ENCODE assay signal across 10 cellular contexts in the genomic region with DNA sequence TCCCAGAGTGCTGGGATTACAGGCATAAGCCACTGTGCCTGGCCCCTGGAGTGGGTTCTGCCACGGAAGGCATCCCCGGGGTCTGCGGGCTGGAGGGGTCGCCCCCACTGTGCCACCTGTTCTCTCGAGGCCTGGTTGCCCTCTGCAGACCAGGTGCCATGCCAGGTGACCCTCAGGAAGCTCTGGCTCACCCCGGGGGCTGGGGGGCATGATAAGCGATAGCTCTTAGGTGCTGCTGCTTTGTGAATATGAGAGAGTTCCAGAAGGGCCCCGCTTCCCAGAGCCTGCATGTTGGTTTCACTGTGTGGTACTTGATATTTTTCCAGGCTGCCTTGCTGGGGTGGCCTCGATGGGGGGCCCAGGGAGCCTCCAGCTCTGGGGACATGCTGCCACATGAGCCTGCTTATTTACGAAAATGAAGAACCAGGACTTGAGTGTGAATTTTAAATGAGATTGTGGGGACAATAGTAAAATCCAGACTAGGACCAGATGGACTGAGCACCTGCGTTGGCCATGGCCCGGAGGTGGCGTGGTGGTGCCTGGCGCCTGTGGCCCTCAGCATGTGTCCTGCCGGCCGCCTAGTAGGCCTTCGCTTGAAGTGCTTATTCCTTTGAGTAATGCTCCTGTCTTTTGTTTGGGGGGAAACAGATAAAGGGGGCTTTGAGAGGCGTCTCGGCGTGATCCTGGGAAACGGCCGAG. TPM values are rescaled to one million over a fixed set of nuclear protein-coding genes. Genes with fewer than 3 reads are reported as not detected.
DNase-seq lines count a peak whose midpoint lies in the region; ATAC-seq, FAIRE-seq and TF ChIP-seq lines count a peak whose summit lies in the region.
"Had no signal": no experiment of that assay in that cellular context is flagged by ENCODE, and none has a peak within 500 bp of the region (broad histone marks: within the 10 kb centered on the region; RNA-seq: fewer than 3 reads in every experiment).

No MANE protein-coding gene starts in this region.

- H3K27ac Mint-ChIP-seq in activated T-cell treated with anti-CD3 and anti-CD28 coated beads, Interleukin-2, amount 50 U/mL, for 72 hours = peak overlapping the region; percentile 89
- peak overlapping the region; percentile 92 to 99 (median 98) for H3K27ac Mint-ChIP-seq in naive thymus-derived CD8-positive, alpha-beta T cell
- peak overlapping the region; percentile 36 for H3K27ac Mint-ChIP-seq in type B pancreatic cell

- H3K4me3 Mint-ChIP-seq in activated T-cell treated with anti-CD3 and anti-CD28 coated beads, Interleukin-2, amount 50 U/mL, for 72 hours = peak overlapping the region; percentile 92
- H3K4me3 Mint-ChIP-seq in naive thymus-derived CD8-positive, alpha-beta T cell = peak overlapping the region; percentile 44 to 100 (median 88)
- H3K4me3 Mint-ChIP-seq in type B pancreatic cell = no peak overlapping the region

- in situ Hi-C loops in GM13977 (cut with MboI; ENCODE audit: low pct_unique_long_range_greater_than_20kb, low sequenced_read_pairs, unreplicated experiment) = no loop called here

- H3K9me3 Mint-ChIP-seq in activated T-cell treated with anti-CD3 and anti-CD28 coated beads, Interleukin-2, amount 50 U/mL, for 72 hours = no peaks in the 10 kb centered on the region
- H3K9me3 Mint-ChIP-seq in naive thymus-derived CD8-positive, alpha-beta T cell = no peaks in the 10 kb centered on the region
- H3K9me3 Mint-ChIP-seq in type B pancreatic cell = no peaks in the 10 kb centered on the region

- DNase-seq in activated T-cell treated with anti-CD3 and anti-CD28 coated beads, Interleukin-2, amount 50 U/mL, for 72 hours = no peak
- DNase-seq in activated T-cell treated with anti-CD3 and anti-CD28 coated beads, Interleukin-2, amount 50 U/mL, for 1 hour = no peak
- DNase-seq in cerebellar cortex (ENCODE audit: low spot score) (peak; percentile 84), type B pancreatic cell (ENCODE audit: extremely low spot score, unreplicated experiment) (no peak), D721Med (ENCODE audit: insufficient read length, low spot score) (no peak), GM13977 (ENCODE audit: low spot score) (no peak)
- DNase-seq in naive thymus-derived CD8-positive, alpha-beta T cell = peak in 1 of 10 donors; percentile 5
- DNase-seq: hippocampal formation had no signal

- peaks cover 3 to 6% of the 10 kb centered on the region in 2 donors for H3K36me3 Mint-ChIP-seq in activated T-cell treated with anti-CD3 and anti-CD28 coated beads, Interleukin-2, amount 50 U/mL, for 72 hours (ENCODE audit: insufficient read depth in 2 of 2)
- H3K36me3 Mint-ChIP-seq in naive thymus-derived CD8-positive, alpha-beta T cell = peaks cover 0 to 12% (median under 1%) of the 10 kb centered on the region in 3 donors
- peaks cover 2% of the 10 kb centered on the region for H3K36me3 Mint-ChIP-seq in type B pancreatic cell

- H3K4me1 Mint-ChIP-seq in activated T-cell treated with anti-CD3 and anti-CD28 coated beads, Interleukin-2, amount 50 U/mL, for 72 hours (ENCODE audit: low read depth) = peaks cover 90% of the 10 kb centered on the region
- H3K4me1 Mint-ChIP-seq in naive thymus-derived CD8-positive, alpha-beta T cell = peaks cover 45 to 94% (median 89%) of the 10 kb centered on the region in 4 donors
- H3K4me1 Mint-ChIP-seq in type B pancreatic cell (ENCODE audit: unreplicated experiment) = peaks cover 61% of the 10 kb centered on the region

- POLR2A ChIA-PET in naive thymus-derived CD8-positive, alpha-beta T cell (lab: Charles Lee) = interaction anchor here (0.9 to 20.9 kb wide), 10 partner anchors 16 to 291 kb away, joined by 3 to 388 read pairs (median 12); a partner anchor contains a TSS

- no peaks in the 10 kb centered on the region for H3K27me3 Mint-ChIP-seq in activated T-cell treated with anti-CD3 and anti-CD28 coated beads, Interleukin-2, amount 50 U/mL, for 72 hours (ENCODE audit: low read depth)
- peaks cover 0 to 1% (median 0%) of the 10 kb centered on the region in 5 donors for H3K27me3 Mint-ChIP-seq in naive thymus-derived CD8-positive, alpha-beta T cell
- H3K27me3 Mint-ChIP-seq in type B pancreatic cell = no peaks in the 10 kb centered on the region

- no peak for ATAC-seq in activated T-cell treated with anti-CD3 and anti-CD28 coated beads, Interleukin-2, amount 50 U/mL, for 72 hours (replicated peaks in 1 of 2)
- ATAC-seq in naive thymus-derived CD8-positive, alpha-beta T cell = no peak
- ATAC-seq in HG03571 (IDR thresholded peaks at IDR 0.05; ENCODE audit: unreplicated experiment) = no peak

- no peak for TF ChIP-seq CTCF in type B pancreatic cell (conservative IDR thresholded peaks at IDR 0.05)
- no peak for TF ChIP-seq CTCF in D721Med (IDR thresholded peaks at IDR 0.05; ENCODE audit: insufficient read depth, missing control alignments)
- no peak for TF ChIP-seq CTCF in GM13977 (IDR thresholded peaks at IDR 0.05; ENCODE audit: extremely low read depth, insufficient read depth, missing control alignments)

- no peak for FAIRE-seq in D721Med (lab: Jason Lieb, UNC)
- FAIRE-seq: GM12892 had no signal

RNA-seq across cellular contexts. Expression of a gene that starts 7.3 kb away (rescaled TPM):
- total RNA-seq in activated T-cell treated with anti-CD3 and anti-CD28 coated beads, Interleukin-2, amount 50 U/mL, for 72 hours = 10 to 100 TPM; 28.5 to 32.3 TPM
- total RNA-seq in naive thymus-derived CD8-positive, alpha-beta T cell = 100 to 1,000 TPM in 1 of 2 experiments, 10 to 100 TPM in 1; 98.3 to 105 TPM
- under 1 TPM; 0.30 to 0.80 (median 0.53) TPM for polyA plus RNA-seq in naive thymus-derived CD8-positive, alpha-beta T cell
- 52.7 and 55.7 TPM in 2 replicates for total RNA-seq in type B pancreatic cell (ENCODE audit: low replicate concordance)

RNA-seq across cellular contexts. Expression of a gene that starts 40.9 kb away (rescaled TPM):
- total RNA-seq in activated T-cell treated with anti-CD3 and anti-CD28 coated beads, Interleukin-2, amount 50 U/mL, for 72 hours = 10 to 100 TPM; 74.6 to 80.4 TPM
- 10 to 100 TPM; 39.4 to 49.3 TPM for total RNA-seq in naive thymus-derived CD8-positive, alpha-beta T cell
- polyA plus RNA-seq in naive thymus-derived CD8-positive, alpha-beta T cell = 10 to 100 TPM; 70.1 to 76.6 (median 74.9) TPM
- 45.8 and 73.8 TPM in 2 replicates for total RNA-seq in type B pancreatic cell (ENCODE audit: low replicate concordance)

Comparison
In these comparisons a context has a peak if more than half of its experiments do, and no peak if none do; other contexts are left out.
1. H3K27ac Mint-ChIP-seq: peak in every context shown above with its lines; median percentile 98 in naive thymus-derived CD8-positive, alpha-beta T cell; 89 in activated T-cell treated with anti-CD3 and anti-CD28 coated beads, Interleukin-2, amount 50 U/mL, for 72 hours; 36 in type B pancreatic cell.